In genomic region chr17:58324409-58325288, GRCh38 we compare ENCODE assay signal across 8 cellular contexts. TPM values are rescaled to one million over a fixed set of nuclear protein-coding genes. Genes with fewer than 3 reads are reported as not detected.
DNase-seq lines count a peak whose midpoint lies in the region; ATAC-seq and TF ChIP-seq lines count a peak whose summit lies in the region.

No MANE protein-coding gene starts in this region.

- intact Hi-C loops in CD14-positive monocyte (cut with micrococcal nuclease), result loop anchor here in 1 of 2 donors (5.0 kb wide), 2 partner anchors 38 to 47 kb away; no protein-coding TSS in a partner anchor

- in situ Hi-C loops in brain microvascular endothelial cell (cut with HindIII; ENCODE audit: low pct_ligation_motif_present, low sequenced_read_pairs), result no loop called here
- in situ Hi-C loops in GM13977 (cut with MboI; ENCODE audit: low pct_unique_long_range_greater_than_20kb, low sequenced_read_pairs, unreplicated experiment), result no loop called here

- H3K27ac Mint-ChIP-seq in CD14-positive monocyte, result peak overlapping the region in 1 of 7 donors; percentile 66

- no peak for TF ChIP-seq CTCF in CD14-positive monocyte (IDR thresholded peaks at IDR 0.05)
- TF ChIP-seq CTCF in brain microvascular endothelial cell (IDR thresholded peaks at IDR 0.05; ENCODE audit: low read depth, low read length, missing control alignments), result no peak
- no peak for TF ChIP-seq CTCF in thoracic aorta (IDR thresholded peaks at IDR 0.05)
- TF ChIP-seq CTCF in GM13977 (IDR thresholded peaks at IDR 0.05; ENCODE audit: extremely low read depth, insufficient read depth, missing control alignments), result no peak

- H3K27me3 ChIP-seq in brain microvascular endothelial cell (replicated peaks) (peaks cover 28% of the 10 kb centered on the region), thoracic aorta (replicated peaks; ENCODE audit: insufficient read depth) (no peaks in the 10 kb centered on the region)

- H3K4me1 Mint-ChIP-seq in CD14-positive monocyte, result peaks cover 54% of the 10 kb centered on the region

- no peaks in the 10 kb centered on the region for H3K36me3 ChIP-seq in brain microvascular endothelial cell (replicated peaks)
- no peaks in the 10 kb centered on the region for H3K36me3 ChIP-seq in thoracic aorta

- peaks cover 6 to 22% of the 10 kb centered on the region in 2 donors for H3K4me1 ChIP-seq in thoracic aorta (ENCODE audit: control insufficient read depth in 1 of 2, low read depth in 2 of 2)

- H3K4me3 ChIP-seq in brain microvascular endothelial cell (ENCODE audit: low read depth, low read length) (peak overlapping the region; percentile 59), thoracic aorta (peak overlapping the region; percentile 87)

- ATAC-seq in left lobe of liver (peak; percentile 90), thoracic aorta (ENCODE audit: insufficient number of reproducible peaks, low FRiP score, low read depth) (peak; percentile 31), GM19395 (IDR thresholded peaks at IDR 0.05; ENCODE audit: unreplicated experiment) (no peak)

- no peaks in the 10 kb centered on the region for H3K9me3 ChIP-seq in thoracic aorta

- H3K9me3 Mint-ChIP-seq in CD14-positive monocyte, result peaks cover 0 to 5% (median 2%) of the 10 kb centered on the region in 7 donors

- DNase-seq in CD14-positive monocyte (ENCODE audit: low spot score) (no peak), NCI-H1048 (lab: John Stamatoyannopoulos, UW) (peak; percentile 25), brain microvascular endothelial cell (no peak), left lobe of liver (ENCODE audit: low spot score) (no peak), thoracic aorta (ENCODE audit: low spot score) (no peak), T-helper 1 cell (no peak), GM13977 (ENCODE audit: low spot score) (no peak)

- peak overlapping the region; percentile 31 to 82 for H3K4me3 Mint-ChIP-seq in CD14-positive monocyte

- H3K36me3 Mint-ChIP-seq in CD14-positive monocyte, result peaks cover 18 to 27% of the 10 kb centered on the region in 2 donors

- H3K27ac ChIP-seq in brain microvascular endothelial cell (no peak overlapping the region), thoracic aorta (peak overlapping the region; percentile 42 to 63)

- H3K27me3 Mint-ChIP-seq in CD14-positive monocyte (ENCODE audit: low read depth in 3 of 3), result peaks cover 46 to 59% (median 49%) of the 10 kb centered on the region in 3 donors

RNA-seq across cellular contexts. Expression of gene TSPOAP1, which starts 3.9 kb away (rescaled TPM):
- under 1 TPM; 0.10 to 0.18 TPM for polyA plus RNA-seq in CD14-positive monocyte
- total RNA-seq in left lobe of liver (6.5 TPM), thoracic aorta (10 to 100 TPM; 22.6 to 26.3 TPM)

RNA-seq across cellular contexts. Expression of gene SUPT4H1, which starts 27.4 kb away (rescaled TPM):
- polyA plus RNA-seq in CD14-positive monocyte, result 100 to 1,000 TPM; 241 to 251 TPM
- total RNA-seq in left lobe of liver (40.0 TPM), thoracic aorta (10 to 100 TPM; 30.6 to 37.3 TPM)

RNA-seq across cellular contexts. Expression of gene MPO, which starts 43.9 kb away (rescaled TPM):
- polyA plus RNA-seq in CD14-positive monocyte, result 1 to 10 TPM; 4.2 to 7.5 TPM
- 0.43 TPM for total RNA-seq in left lobe of liver
- total RNA-seq in thoracic aorta, result under 1 TPM in 1 of 2 donors, not detected in 1; 0.14 TPM
